In the genomic region with DNA sequence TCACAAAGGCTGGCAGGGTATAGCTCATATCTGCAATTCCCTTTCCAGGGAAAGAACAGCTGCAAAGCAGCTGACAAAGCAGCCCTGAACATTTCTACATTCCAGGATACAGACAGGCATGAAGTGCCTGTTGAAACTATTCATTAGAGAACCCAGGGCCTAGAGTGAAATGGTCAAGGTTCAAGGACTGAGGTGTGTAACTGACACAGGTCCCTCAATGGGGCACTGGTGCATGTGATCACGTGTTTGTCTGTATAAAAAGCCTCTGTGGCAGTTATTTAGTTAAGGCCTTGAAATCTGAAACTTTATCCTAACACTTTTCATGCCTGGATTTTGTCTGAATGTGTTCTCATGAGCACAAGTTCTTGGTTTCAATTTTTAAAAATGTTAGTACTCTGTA, we compare ENCODE assay signal across 10 cellular contexts. TPM values are rescaled to one million over a fixed set of nuclear protein-coding genes. Genes with fewer than 3 reads are reported as not detected.
A peak's percentile ranks its signal among the peaks of the same experiment; 100 is the strongest.
DNase-seq lines count a peak whose midpoint lies in the region; ATAC-seq and TF ChIP-seq lines count a peak whose summit lies in the region.
"Had no signal": no experiment of that assay in that cellular context is flagged by ENCODE, and none has a peak within 500 bp of the region (broad histone marks: within the 10 kb centered on the region; RNA-seq: fewer than 3 reads in every experiment).

No MANE protein-coding gene starts in this region.

- TF ChIP-seq CTCF in epithelial cell of proximal tubule (conservative IDR thresholded peaks at IDR 0.05; ENCODE audit: low read depth, low read length) (no peak), mucosa of descending colon (IDR thresholded peaks at IDR 0.05) (no peak)

- H3K4me1 ChIP-seq in mucosa of descending colon (ENCODE audit: low read depth): peaks cover 15% of the 10 kb centered on the region

- H3K36me3 ChIP-seq in mucosa of descending colon (ENCODE audit: low read depth): peaks cover 3% of the 10 kb centered on the region
- H3K36me3 ChIP-seq: ovary had no signal

- H3K4me3 ChIP-seq in epithelial cell of proximal tubule (ENCODE audit: low read depth, low read length) (no peak overlapping the region), mucosa of descending colon (no peak overlapping the region)
- H3K4me3 ChIP-seq: ovary had no signal

- no peaks in the 10 kb centered on the region for H3K9me3 ChIP-seq in mucosa of descending colon
- H3K9me3 ChIP-seq: ovary had no signal

- intact Hi-C loops in Right ventricle myocardium inferior (cut with DNase I) (loop anchor here (10.0 kb wide), 1 partner anchor 46 kb away; a partner anchor contains a TSS), cardiac septum (cut with DNase I) (no loop called here), mucosa of descending colon (cut with DNase I, micrococcal nuclease) (no loop called here), posterior cingulate gyrus (cut with DNase I) (no loop called here)

- no peak for DNase-seq in Right ventricle myocardium inferior (ENCODE audit: missing footprints)
- no peak for DNase-seq in cardiac septum (ENCODE audit: low spot score)
- DNase-seq in epithelial cell of proximal tubule (ENCODE audit: low read depth): peak; percentile 85
- no peak for DNase-seq in mucosa of descending colon
- DNase-seq in posterior cingulate gyrus: no peak
- DNase-seq: stimulated activated naive CD4-positive, alpha-beta T cell had no signal

- ATAC-seq in Right ventricle myocardium inferior (peak; percentile 74), mucosa of descending colon (peak; percentile 77), HG02588 (IDR thresholded peaks at IDR 0.05; ENCODE audit: unreplicated experiment) (no peak), HG03520 (IDR thresholded peaks at IDR 0.05; ENCODE audit: unreplicated experiment) (no peak), HG03442 (IDR thresholded peaks at IDR 0.05; ENCODE audit: unreplicated experiment) (no peak)

RNA-seq across cellular contexts. Expression of a gene that starts 47.1 kb away (rescaled TPM):
- 47.1 TPM for total RNA-seq in Right ventricle myocardium inferior
- total RNA-seq in cardiac septum: 31.2 TPM
- 19.2 and 20.1 TPM in 2 replicates for total RNA-seq in epithelial cell of proximal tubule
- total RNA-seq in mucosa of descending colon: 10 to 100 TPM; 33.3 to 46.2 (median 39.6) TPM

RNA-seq across cellular contexts. Expression of a gene that starts 49.0 kb away (rescaled TPM):
- total RNA-seq in Right ventricle myocardium inferior (8.4 TPM), cardiac septum (9.3 TPM), epithelial cell of proximal tubule (20.0 and 37.5 TPM in 2 replicates), mucosa of descending colon (10 to 100 TPM; 24.7 to 27.8 (median 24.9) TPM)

RNA-seq across cellular contexts. Expression of a gene that starts 50.1 kb away (rescaled TPM):
- total RNA-seq in Right ventricle myocardium inferior (22.9 TPM), cardiac septum (15.5 TPM), epithelial cell of proximal tubule (43.8 and 96.1 TPM in 2 replicates), mucosa of descending colon (10 to 100 TPM; 56.0 to 75.2 (median 63.9) TPM)

Comparison
In these comparisons a context has a peak if more than half of its experiments do, and no peak if none do; other contexts are left out.
1. ATAC-seq: peak in Right ventricle myocardium inferior (single experiment) and mucosa of descending colon (single experiment); none in HG02588 (single experiment), HG03520 (single experiment) and HG03442 (single experiment).